Comparison of ENCODE assay signal across 18 cellular contexts in the genomic region with DNA sequence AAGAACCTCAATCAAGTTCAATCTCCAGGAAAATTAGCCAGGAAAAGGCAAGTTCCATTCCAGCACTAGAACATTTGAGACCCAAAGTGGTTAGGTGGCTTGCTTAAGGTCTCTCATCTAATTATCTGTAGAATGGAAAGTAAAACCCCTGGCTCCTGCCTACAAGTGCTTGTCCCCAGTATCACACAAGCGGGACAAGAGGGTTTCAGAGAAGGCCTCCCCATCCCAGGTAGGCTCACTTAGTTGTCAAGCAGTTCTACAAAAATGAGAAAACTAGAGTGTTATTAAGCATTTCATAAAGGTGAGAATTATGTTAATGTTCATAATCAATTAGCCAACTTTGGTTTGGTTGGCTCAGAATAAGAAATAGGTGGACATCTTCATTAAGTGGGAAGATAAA. TPM values are rescaled to one million over a fixed set of nuclear protein-coding genes. Genes with fewer than 3 reads are reported as not detected.
A peak's percentile ranks its signal among the peaks of the same experiment; 100 is the strongest.
DNase-seq lines count a peak whose midpoint lies in the region; ATAC-seq and TF ChIP-seq lines count a peak whose summit lies in the region.
"Had no signal": no experiment of that assay in that cellular context is flagged by ENCODE, and none has a peak within 500 bp of the region (broad histone marks: within the 10 kb centered on the region; RNA-seq: fewer than 3 reads in every experiment).

No MANE protein-coding gene starts in this region.

- H3K36me3 ChIP-seq in MM.1S (replicated peaks; ENCODE audit: insufficient read depth, low read length): peaks cover 12% of the 10 kb centered on the region
- no peaks in the 10 kb centered on the region for H3K36me3 ChIP-seq in tibial artery
- H3K36me3 ChIP-seq in esophagus muscularis mucosa: no peaks in the 10 kb centered on the region

- H3K4me3 ChIP-seq in MM.1S (ENCODE audit: low read length) (0 out of 2 replicates have a peak overlapping the region, but pooled peaks have one; percentile 26), tibial artery (no peak overlapping the region), esophagus muscularis mucosa (no peak overlapping the region)

- TF ChIP-seq POLR2A in esophagus muscularis mucosa (IDR thresholded peaks at IDR 0.05; ENCODE audit: low read depth): no peak

- no peaks in the 10 kb centered on the region for H3K27me3 Mint-ChIP-seq in activated naive CD8-positive, alpha-beta T cell
- no peaks in the 10 kb centered on the region for H3K27me3 Mint-ChIP-seq in activated naive CD8-positive, alpha-beta T cell treated with anti-CD3 and anti-CD28 coated beads for 36 hours
- H3K27me3 Mint-ChIP-seq in activated T-helper 17 cell treated with anti-CD3 and anti-CD28 coated beads, Interleukin-2, amount 50 U/mL, for 72 hours: no peaks in the 10 kb centered on the region

- H3K27ac Mint-ChIP-seq in activated naive CD8-positive, alpha-beta T cell: no peak overlapping the region
- no peak overlapping the region for H3K27ac Mint-ChIP-seq in activated naive CD8-positive, alpha-beta T cell treated with anti-CD3 and anti-CD28 coated beads for 36 hours
- peak overlapping the region; percentile 84 for H3K27ac Mint-ChIP-seq in activated T-helper 17 cell treated with anti-CD3 and anti-CD28 coated beads, Interleukin-2, amount 50 U/mL, for 72 hours
- H3K27ac Mint-ChIP-seq: CD14-positive monocyte had no signal

- peaks cover 83% of the 10 kb centered on the region for H3F3A ChIP-seq in MM.1S (ENCODE audit: insufficient read depth, low read length)

- ATAC-seq in activated T-helper 17 cell treated with anti-CD3 and anti-CD28 coated beads, Interleukin-2, amount 50 U/mL, for 72 hours (replicated peaks): no peak
- no peak for ATAC-seq in GM19035 (IDR thresholded peaks at IDR 0.05; ENCODE audit: unreplicated experiment)

- 94% methylated on average over 1 of the region's 1 CpG for WGBS in esophagus muscularis mucosa

- H3K27me3 ChIP-seq in MM.1S (replicated peaks; ENCODE audit: insufficient read depth, low read length) (no peaks in the 10 kb centered on the region), tibial artery (no peaks in the 10 kb centered on the region), esophagus muscularis mucosa (no peaks in the 10 kb centered on the region)

- H3K9ac ChIP-seq in MM.1S (ENCODE audit: low read length): peak overlapping the region; percentile 91

- intact Hi-C loops in tibial artery (cut with DNase I; ENCODE audit: low total_unique reads) (no loop called here), esophagus muscularis mucosa (cut with DNase I) (no loop called here)

- TF ChIP-seq CTCF in MM.1S (IDR thresholded peaks at IDR 0.05; ENCODE audit: low read length): no peak
- no peak for TF ChIP-seq CTCF in tibial artery (IDR thresholded peaks at IDR 0.05)
- TF ChIP-seq CTCF in esophagus muscularis mucosa (IDR thresholded peaks at IDR 0.05): no peak

- peaks cover 79% of the 10 kb centered on the region for H3K4me1 ChIP-seq in MM.1S (ENCODE audit: low read length)
- H3K4me1 ChIP-seq in tibial artery: no peaks in the 10 kb centered on the region
- peaks cover 0 to 6% (median 2%) of the 10 kb centered on the region in 4 donors for H3K4me1 ChIP-seq in esophagus muscularis mucosa

- peak overlapping the region; percentile 84 for H3K4me2 ChIP-seq in MM.1S (ENCODE audit: low read depth, low read length)

- no peaks in the 10 kb centered on the region for H3K9me2 ChIP-seq in MM.1S (replicated peaks; ENCODE audit: insufficient read depth, low read length)

- DNase-seq in activated naive CD8-positive, alpha-beta T cell treated with anti-CD3 and anti-CD28 coated beads for 36 hours: no peak
- DNase-seq in MM.1S: peak; percentile 59
- DNase-seq in SW480 (ENCODE audit: low spot score): no peak
- DNase-seq in tibial artery: no peak
- DNase-seq in esophagus muscularis mucosa (ENCODE audit: extremely low spot score): no peak
- DNase-seq: COR-L47, EL, IMR-90, NCI-H1417, NCI-H2029 treated with DMSO at 0.1 percent for 48 hours, NCI-H2171 treated with DMSO at 0.1 percent for 48 hours, NCI-H446 treated with DMSO at 0.1 percent for 48 hours had no signal

- H3K4me1 Mint-ChIP-seq in activated naive CD8-positive, alpha-beta T cell (ENCODE audit: low read depth): peaks cover 47% of the 10 kb centered on the region
- peaks cover 55% of the 10 kb centered on the region for H3K4me1 Mint-ChIP-seq in activated naive CD8-positive, alpha-beta T cell treated with anti-CD3 and anti-CD28 coated beads for 36 hours
- peaks cover 29% of the 10 kb centered on the region for H3K4me1 Mint-ChIP-seq in activated T-helper 17 cell treated with anti-CD3 and anti-CD28 coated beads, Interleukin-2, amount 50 U/mL, for 72 hours
- H3K4me1 Mint-ChIP-seq: CD14-positive monocyte had no signal

- TF ChIP-seq EP300 in esophagus muscularis mucosa (IDR thresholded peaks at IDR 0.05): no peak

- H4K20me1 ChIP-seq in MM.1S (ENCODE audit: insufficient read depth, low read length): no peaks in the 10 kb centered on the region

- H3K9me3 Mint-ChIP-seq in activated naive CD8-positive, alpha-beta T cell (ENCODE audit: low read depth): no peaks in the 10 kb centered on the region
- H3K9me3 Mint-ChIP-seq in activated naive CD8-positive, alpha-beta T cell treated with anti-CD3 and anti-CD28 coated beads for 36 hours: peaks cover 2% of the 10 kb centered on the region
- no peaks in the 10 kb centered on the region for H3K9me3 Mint-ChIP-seq in activated T-helper 17 cell treated with anti-CD3 and anti-CD28 coated beads, Interleukin-2, amount 50 U/mL, for 72 hours

- H3K27ac ChIP-seq in MM.1S (ENCODE audit: low read length) (peak overlapping the region; percentile 100), tibial artery (no peak overlapping the region), esophagus muscularis mucosa (replicated peaks in 1 of 4) (no peak overlapping the region)

- no peaks in the 10 kb centered on the region for H3K36me3 Mint-ChIP-seq in activated naive CD8-positive, alpha-beta T cell
- peaks cover 5% of the 10 kb centered on the region for H3K36me3 Mint-ChIP-seq in activated naive CD8-positive, alpha-beta T cell treated with anti-CD3 and anti-CD28 coated beads for 36 hours
- H3K36me3 Mint-ChIP-seq in activated T-helper 17 cell treated with anti-CD3 and anti-CD28 coated beads, Interleukin-2, amount 50 U/mL, for 72 hours (ENCODE audit: low read depth): peaks cover 20% of the 10 kb centered on the region
- H3K36me3 Mint-ChIP-seq: CD14-positive monocyte had no signal

- no peak overlapping the region for H2AFZ ChIP-seq in MM.1S (ENCODE audit: low read length)

- H3K79me2 ChIP-seq in MM.1S (ENCODE audit: low read length): peaks cover 92% of the 10 kb centered on the region

- peak overlapping the region; percentile 17 for H3K4me3 Mint-ChIP-seq in activated naive CD8-positive, alpha-beta T cell
- no peak overlapping the region for H3K4me3 Mint-ChIP-seq in activated naive CD8-positive, alpha-beta T cell treated with anti-CD3 and anti-CD28 coated beads for 36 hours
- H3K4me3 Mint-ChIP-seq in activated T-helper 17 cell treated with anti-CD3 and anti-CD28 coated beads, Interleukin-2, amount 50 U/mL, for 72 hours: no peak overlapping the region
- H3K4me3 Mint-ChIP-seq: CD14-positive monocyte had no signal

- H3K9me3 ChIP-seq in MM.1S (replicated peaks; ENCODE audit: insufficient read depth, low read length) (no peaks in the 10 kb centered on the region), tibial artery (no peaks in the 10 kb centered on the region), esophagus muscularis mucosa (no peaks in the 10 kb centered on the region)

RNA-seq across cellular contexts. Expression of gene POU2AF1, which starts 5.5 kb away (rescaled TPM):
- total RNA-seq in activated naive CD8-positive, alpha-beta T cell treated with anti-CD3 and anti-CD28 coated beads for 36 hours: 1 to 10 TPM; 3.0 to 3.5 TPM
- 10 to 100 TPM in 1 of 2 donors, 1 to 10 TPM in 1; 6.4 to 36.6 TPM for total RNA-seq in activated T-helper 17 cell treated with anti-CD3 and anti-CD28 coated beads, Interleukin-2, amount 50 U/mL, for 72 hours
- under 1 TPM in 2 of 4 donors, not detected in 2; 0.17 TPM for total RNA-seq in esophagus muscularis mucosa
- total RNA-seq: A172, IMR-90, SK-MEL-5 had no signal
